Comparison of ENCODE assay signal across 10 cellular contexts in genomic region chr15:62779041-62779810, GRCh38.
DNase-seq lines count a peak whose midpoint lies in the region; ATAC-seq and TF ChIP-seq lines count a peak whose summit lies in the region.
"Had no signal": no experiment of that assay in that cellular context is flagged by ENCODE, and none has a peak within 500 bp of the region (broad histone marks: within the 10 kb centered on the region; RNA-seq: fewer than 3 reads in every experiment).

No MANE protein-coding gene starts in this region.

- no peak for TF ChIP-seq EP300 in ovary (IDR thresholded peaks at IDR 0.05)

- intact Hi-C loops in ovary (cut with DNase I) = no loop called here

- no peaks in the 10 kb centered on the region for H3K9me3 ChIP-seq in ovary

- no peak for TF ChIP-seq CTCF in ovary (IDR thresholded peaks at IDR 0.05)

- H3K36me3 ChIP-seq in ovary = no peaks in the 10 kb centered on the region

- 21 to 27% (median 24%) methylated on average over 8 of the region's 8 CpGs for WGBS in ovary, 3 donors

- peaks cover 11% of the 10 kb centered on the region for H3K4me1 ChIP-seq in ovary (ENCODE audit: insufficient read depth)

- H3K4me3 ChIP-seq in ovary = no peak overlapping the region

- DNase-seq in EL = peak; percentile 88
- peak; percentile 85 for DNase-seq in SK-MEL-5 (ENCODE audit: low read depth, low spot score)
- DNase-seq in fibroblast of peridontal ligament (ENCODE audit: extremely low read depth) = peak; percentile 81
- peak; percentile 57 to 66 (median 61) for DNase-seq in ovary
- no peak for DNase-seq in cerebellum (ENCODE audit: low spot score)
- DNase-seq in NCI-H1417 (lab: John Stamatoyannopoulos, UW) = no peak
- DNase-seq: CD4-positive, alpha-beta T cell; NCI-H187 treated with DMSO at 0.1 percent for 48 hours had no signal

- H3K27me3 ChIP-seq in ovary = no peaks in the 10 kb centered on the region

- in situ Hi-C loops in SK-MEL-5 (cut with HindIII; ENCODE audit: low pct_unique_long_range_greater_than_20kb, low sequenced_read_pairs) = no loop called here

- peak overlapping the region in 1 of 2 donors; percentile 58 for H3K27ac ChIP-seq in ovary

- ATAC-seq in GM18868 (IDR thresholded peaks at IDR 0.05; ENCODE audit: unreplicated experiment) (no peak), GM19324 (IDR thresholded peaks at IDR 0.05; ENCODE audit: low FRiP score, unreplicated experiment) (no peak)

- TF ChIP-seq POLR2A in ovary (IDR thresholded peaks at IDR 0.05) = no peak

Comparison
In these comparisons a context has a peak if more than half of its experiments do, and no peak if none do; other contexts are left out.
1. DNase-seq: peak in EL (single experiment), SK-MEL-5 (single experiment), fibroblast of peridontal ligament (single experiment) and ovary (5 of 5); none in cerebellum (single experiment) and NCI-H1417 (0 of 3).